ENCODE assay signal across 23 cellular contexts in the genomic region with DNA sequence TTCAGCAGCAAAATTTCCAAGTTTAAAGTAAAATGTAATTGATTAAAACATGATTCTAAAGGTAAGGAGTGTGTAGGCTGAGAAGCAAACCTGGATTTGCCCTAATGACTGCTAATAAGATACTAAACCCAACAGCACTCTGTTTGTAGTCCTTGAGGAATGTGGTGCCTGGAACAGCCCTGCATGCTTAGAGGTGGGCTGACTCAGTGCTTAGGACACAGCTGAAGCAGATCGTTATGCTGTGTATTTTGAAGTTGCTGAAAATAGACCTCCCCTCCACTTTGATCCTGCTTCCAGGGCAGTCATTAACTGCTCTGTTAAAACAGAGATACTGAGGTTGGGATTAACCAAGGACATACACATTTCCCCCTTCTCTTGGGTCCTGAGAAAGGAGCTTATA.
"Had no signal": no experiment of that assay in that cellular context is flagged by ENCODE, and none has a peak within 500 bp of the region (broad histone marks: within the 10 kb centered on the region; RNA-seq: fewer than 3 reads in every experiment).

No MANE protein-coding gene starts in this region.

- H3K27ac Mint-ChIP-seq: activated CD4-positive, alpha-beta T cell treated with anti-CD3 and anti-CD28 coated beads, Interleukin-2, amount 10 ng/mL, durations not matched to agents 24 days and 14 days; activated CD8-positive, alpha-beta T cell treated with anti-CD3 and anti-CD28 coated beads, Interleukin-2, amount 10 ng/mL, durations not matched to agents 7 days and 5 days; activated naive CD4-positive, alpha-beta T cell treated with anti-CD3 and anti-CD28 coated beads, Interleukin-2, amount 50 U/mL, for 24 hours; naive thymus-derived CD4-positive, alpha-beta T cell; type B pancreatic cell had no signal

- H3K36me3 Mint-ChIP-seq: activated naive CD4-positive, alpha-beta T cell treated with anti-CD3 and anti-CD28 coated beads, Interleukin-2, amount 50 U/mL, for 24 hours; naive thymus-derived CD4-positive, alpha-beta T cell; type B pancreatic cell had no signal

- ATAC-seq: activated CD8-positive, alpha-beta T cell treated with anti-CD3 and anti-CD28 coated beads, Interleukin-2, amount 10 ng/mL, durations not matched to agents 7 days and 5 days; body of pancreas; mucosa of descending colon; naive thymus-derived CD4-positive, alpha-beta T cell; pancreas had no signal

- H3K4me3 ChIP-seq: adrenal gland, body of pancreas, colonic mucosa, mucosa of descending colon, pancreas had no signal

- H3K27ac ChIP-seq: adrenal gland, body of pancreas, colonic mucosa, pancreas had no signal

- H3K27me3 ChIP-seq: adrenal gland, body of pancreas, colonic mucosa, pancreas had no signal

- DNase-seq: activated CD4-positive, alpha-beta T cell treated with anti-CD3 and anti-CD28 coated beads, Interleukin-2, amount 10 ng/mL, durations not matched to agents 24 days and 14 days; activated CD4-positive, CD25-positive, alpha-beta regulatory T cell; activated CD8-positive, alpha-beta memory T cell treated with anti-CD3 and anti-CD28 coated beads, Interleukin-2, amount 50 U/mL, for 4 hours; activated CD8-positive, alpha-beta T cell treated with anti-CD3 and anti-CD28 coated beads, Interleukin-2, amount 10 ng/mL, durations not matched to agents 7 days and 5 days; activated effector memory CD4-positive, alpha-beta T cell treated with anti-CD3 and anti-CD28 coated beads, Interleukin-2, amount 50 U/mL, for 16 hours; activated T-cell treated with anti-CD3 and anti-CD28 coated beads, Interleukin-2, amount 50 U/mL, for 48 hours; adrenal gland; body of pancreas; central memory CD4-positive, alpha-beta T cell; colonic mucosa; foreskin fibroblast; hypothalamus; left cardiac atrium; mammary epithelial cell; mucosa of descending colon; naive thymus-derived CD4-positive, alpha-beta T cell; pancreas; stimulated activated CD4-positive, alpha-beta T cell treated with anti-CD3 and anti-CD28 coated beads, Interleukin-4, amount 100 ng/mL, for 1 hour; stimulated activated naive CD4-positive, alpha-beta T cell treated with Interleukin-2 at 50 U/mL for 16 hours; substantia nigra; SW 1271 had no signal

- H3K4me3 Mint-ChIP-seq: activated CD4-positive, alpha-beta T cell treated with anti-CD3 and anti-CD28 coated beads, Interleukin-2, amount 10 ng/mL, durations not matched to agents 24 days and 14 days; activated CD8-positive, alpha-beta T cell treated with anti-CD3 and anti-CD28 coated beads, Interleukin-2, amount 10 ng/mL, durations not matched to agents 7 days and 5 days; activated naive CD4-positive, alpha-beta T cell treated with anti-CD3 and anti-CD28 coated beads, Interleukin-2, amount 50 U/mL, for 24 hours; naive thymus-derived CD4-positive, alpha-beta T cell; type B pancreatic cell had no signal

- H3K9me3 Mint-ChIP-seq: activated CD4-positive, alpha-beta T cell treated with anti-CD3 and anti-CD28 coated beads, Interleukin-2, amount 10 ng/mL, durations not matched to agents 24 days and 14 days; activated naive CD4-positive, alpha-beta T cell treated with anti-CD3 and anti-CD28 coated beads, Interleukin-2, amount 50 U/mL, for 24 hours; type B pancreatic cell had no signal

- H3K36me3 ChIP-seq: adrenal gland, colonic mucosa, pancreas had no signal

- H3K9me3 ChIP-seq: adrenal gland, body of pancreas, colonic mucosa, mucosa of descending colon, pancreas had no signal

- H3K4me1 ChIP-seq: adrenal gland, body of pancreas, colonic mucosa, pancreas had no signal

- H3K4me1 Mint-ChIP-seq: activated CD4-positive, alpha-beta T cell treated with anti-CD3 and anti-CD28 coated beads, Interleukin-2, amount 10 ng/mL, durations not matched to agents 24 days and 14 days; activated naive CD4-positive, alpha-beta T cell treated with anti-CD3 and anti-CD28 coated beads, Interleukin-2, amount 50 U/mL, for 24 hours; naive thymus-derived CD4-positive, alpha-beta T cell had no signal
